25 cellular contexts compared by ENCODE assay signal in genomic region chr4:27027428-27027827, GRCh38.
DNase-seq lines count a peak whose midpoint lies in the region; ATAC-seq and TF ChIP-seq lines count a peak whose summit lies in the region.
"Had no signal": no experiment of that assay in that cellular context is flagged by ENCODE, and none has a peak within 500 bp of the region (broad histone marks: within the 10 kb centered on the region; RNA-seq: fewer than 3 reads in every experiment).

No MANE protein-coding gene starts in this region.

- no peak for ATAC-seq in HG03159 (IDR thresholded peaks at IDR 0.05; ENCODE audit: unreplicated experiment)
- no peak for ATAC-seq in psoas muscle
- ATAC-seq: A549, HepG2, K562, Right ventricle myocardium inferior had no signal

- H3K27ac ChIP-seq in CD4-positive, alpha-beta memory T cell (ENCODE audit: low read depth, low read length), result no peak overlapping the region
- H3K27ac ChIP-seq in psoas muscle, result no peak overlapping the region
- H3K27ac ChIP-seq: A549, HL-60 had no signal

- H3K9me3 ChIP-seq in CD4-positive, alpha-beta memory T cell (ENCODE audit: control insufficient read depth in 1 of 2, low read length in 2 of 2), result no peaks in the 10 kb centered on the region
- no peaks in the 10 kb centered on the region for H3K9me3 ChIP-seq in psoas muscle
- H3K9me3 ChIP-seq: A549 had no signal

- peaks cover 6% of the 10 kb centered on the region for H3K36me3 ChIP-seq in CD4-positive, alpha-beta memory T cell (ENCODE audit: insufficient read depth, low read length)
- peaks cover 0 to 18% of the 10 kb centered on the region in 2 donors for H3K36me3 ChIP-seq in psoas muscle (ENCODE audit: insufficient read depth in 1 of 2, low read depth in 1 of 2)

- H3K9me3 Mint-ChIP-seq in CD4-positive, alpha-beta memory T cell, result peaks cover 0 to under 1% (median 0%) of the 10 kb centered on the region in 8 donors
- H3K9me3 Mint-ChIP-seq: H9, HFFc6 had no signal

- H3K27me3 Mint-ChIP-seq in CD4-positive, alpha-beta memory T cell, result no peaks in the 10 kb centered on the region
- H3K27me3 Mint-ChIP-seq: B cell had no signal

- no peak overlapping the region for H3K4me3 Mint-ChIP-seq in CD4-positive, alpha-beta memory T cell
- H3K4me3 Mint-ChIP-seq: B cell, CD14-positive monocyte, H9, HFFc6 had no signal

- POLR2A ChIA-PET in CD4-positive, alpha-beta memory T cell (lab: Charles Lee; ENCODE audit: partially characterized antibody), result no interaction called here

- no peak overlapping the region for H3K4me3 ChIP-seq in CD4-positive, alpha-beta memory T cell (ENCODE audit: low read length in 2 of 2)
- no peak overlapping the region for H3K4me3 ChIP-seq in psoas muscle
- H3K4me3 ChIP-seq: A549, K562 had no signal

- peaks cover 10 to 20% of the 10 kb centered on the region in 2 donors for H3K36me3 Mint-ChIP-seq in CD4-positive, alpha-beta memory T cell

- H3K4me1 Mint-ChIP-seq in CD4-positive, alpha-beta memory T cell, result peaks cover 1 to 5% (median 4%) of the 10 kb centered on the region in 4 donors
- H3K4me1 Mint-ChIP-seq: CD14-positive monocyte had no signal

- WGBS in psoas muscle, 3 donors, result 87 to 98% (median 91%) methylated on average over 2 of the region's 2 CpGs

- no peaks in the 10 kb centered on the region for H3K4me1 ChIP-seq in CD4-positive, alpha-beta memory T cell (ENCODE audit: insufficient read depth, low read length)
- H3K4me1 ChIP-seq in psoas muscle, result no peaks in the 10 kb centered on the region
- H3K4me1 ChIP-seq: A549 had no signal

- CTCF ChIA-PET in CD4-positive, alpha-beta memory T cell (lab: Charles Lee; ENCODE audit: partially characterized antibody), result no interaction called here

- no peak for DNase-seq in CD4-positive, alpha-beta memory T cell
- peak; percentile 5 for DNase-seq in MV-4-11 (lab: John Stamatoyannopoulos, UW)
- peak; percentile 47 for DNase-seq in fibroblast of gingiva (ENCODE audit: low read depth)
- DNase-seq in pons (ENCODE audit: low spot score), result peak; percentile 20
- no peak for DNase-seq in psoas muscle
- no peak for DNase-seq in KG1 (lab: John Stamatoyannopoulos, UW)
- DNase-seq: COR-L47, DMS79, H9, HFFc6, MM.1S, NCI-H1092 treated with DMSO at 0.1 percent for 48 hours, NCI-H1436 treated with DMSO at 0.1 percent for 48 hours, NCI-H2029, NCI-H226, NCI-H524, NCI-H774 had no signal

- peak overlapping the region in 4 of 7 donors; percentile 1 to 60 (median 28) for H3K27ac Mint-ChIP-seq in CD4-positive, alpha-beta memory T cell
- H3K27ac Mint-ChIP-seq: B cell, H9, HFFc6 had no signal

- H3K27me3 ChIP-seq in CD4-positive, alpha-beta memory T cell (ENCODE audit: insufficient read depth, low read length), result no peaks in the 10 kb centered on the region
- no peaks in the 10 kb centered on the region for H3K27me3 ChIP-seq in psoas muscle (ENCODE audit: insufficient read depth in 3 of 3, low read length in 2 of 3)

- intact Hi-C loops in CD4-positive, alpha-beta memory T cell (cut with micrococcal nuclease), result no loop called here
- intact Hi-C loops in psoas muscle (cut with DNase I), result no loop called here

- no peak for TF ChIP-seq CTCF in psoas muscle (IDR thresholded peaks at IDR 0.05)

Comparison
In these comparisons a context has a peak if more than half of its experiments do, and no peak if none do; other contexts are left out.
1. DNase-seq: peak in MV-4-11 (single experiment), fibroblast of gingiva (single experiment) and pons (single experiment); none in CD4-positive, alpha-beta memory T cell (0 of 5), psoas muscle (0 of 2) and KG1 (single experiment).